8 cellular contexts compared by ENCODE assay signal in genomic region chr2:157875720-157876065, GRCh38. TPM values are rescaled to one million over a fixed set of nuclear protein-coding genes. Genes with fewer than 3 reads are reported as not detected.
A peak's percentile ranks its signal among the peaks of the same experiment; 100 is the strongest.
DNase-seq lines count a peak whose midpoint lies in the region; ATAC-seq and TF ChIP-seq lines count a peak whose summit lies in the region.

No MANE protein-coding gene starts in this region.

- POLR2A ChIA-PET in activated CD8-positive, alpha-beta T cell treated with anti-CD3 and anti-CD28 coated beads for 36 hours (lab: Charles Lee), result interaction anchor here (0.9 to 3.4 kb wide), 8 partner anchors 9 to 382 kb away, joined by 3 to 36 read pairs (median 5); no protein-coding TSS in a partner anchor

- intact Hi-C loops in activated CD8-positive, alpha-beta T cell treated with anti-CD3 and anti-CD28 coated beads for 36 hours (cut with micrococcal nuclease), result loop anchor here (1.0 kb wide), 1 partner anchor 24 kb away; no protein-coding TSS in a partner anchor
- intact Hi-C loops in aorta (cut with DNase I), result loop anchor here (2.0 to 10.0 kb wide), 3 partner anchors 43 to 129 kb away; no protein-coding TSS in a partner anchor

- H3K27ac Mint-ChIP-seq in activated CD8-positive, alpha-beta T cell treated with anti-CD3 and anti-CD28 coated beads for 36 hours, result no peak overlapping the region
- H3K27ac Mint-ChIP-seq in nephron, result peak overlapping the region; percentile 99 to 100 (median 100)

- WGBS in aorta, 2 donors, result 1% methylated on average over 40 to 49 of the region's 49 CpGs

- H3K4me1 ChIP-seq in aorta (ENCODE audit: control insufficient read depth in 1 of 2, insufficient read depth in 2 of 2, low read length in 2 of 2), result peaks cover 4 to 13% of the 10 kb centered on the region in 2 donors

- H3K36me3 ChIP-seq in aorta (ENCODE audit: control insufficient read depth in 1 of 2, insufficient read depth in 2 of 2, low read length in 1 of 2), result no peaks in the 10 kb centered on the region

- TF ChIP-seq CTCF in activated CD8-positive, alpha-beta T cell treated with anti-CD3 and anti-CD28 coated beads for 36 hours (IDR thresholded peaks at IDR 0.05), result no peak
- no peak for TF ChIP-seq CTCF in nephron (IDR thresholded peaks at IDR 0.05; ENCODE audit: unreplicated experiment in 3 of 3)

- H3K4me1 Mint-ChIP-seq in activated CD8-positive, alpha-beta T cell treated with anti-CD3 and anti-CD28 coated beads for 36 hours (ENCODE audit: low read depth), result peaks cover 51% of the 10 kb centered on the region
- peaks cover 41% of the 10 kb centered on the region for H3K4me1 Mint-ChIP-seq in nephron

- H3K27me3 ChIP-seq in aorta (ENCODE audit: control insufficient read depth in 1 of 2, insufficient read depth in 2 of 2, low read length in 1 of 2), result no peaks in the 10 kb centered on the region

- CTCF ChIA-PET in activated CD8-positive, alpha-beta T cell treated with anti-CD3 and anti-CD28 coated beads for 36 hours (lab: Charles Lee), result interaction anchor here (0.8 to 2.9 kb wide), 6 partner anchors 18 to 94 kb away, joined by 3 to 15 read pairs (median 10); no protein-coding TSS in a partner anchor

- DNase-seq in COLO668 (lab: John Stamatoyannopoulos, UW; ENCODE audit: unreplicated experiment) (peak; percentile 81), epithelial cell of prostate (ENCODE audit: low read depth, low spot score) (no peak), aorta (peak; percentile 66 to 87), DMS153 (lab: John Stamatoyannopoulos, UW) (no peak)
- peak; percentile 49 for DNase-seq in activated CD8-positive, alpha-beta T cell treated with anti-CD3 and anti-CD28 coated beads for 36 hours

- ATAC-seq in GM21367 (IDR thresholded peaks at IDR 0.05; ENCODE audit: unreplicated experiment) (peak; percentile 38), HG03571 (IDR thresholded peaks at IDR 0.05; ENCODE audit: unreplicated experiment) (peak; percentile 38), aorta (ENCODE audit: low FRiP score) (peak; percentile 58)
- ATAC-seq in activated CD8-positive, alpha-beta T cell treated with anti-CD3 and anti-CD28 coated beads for 36 hours, result peak; percentile 49

- H3K27ac ChIP-seq in epithelial cell of prostate, result peak overlapping the region; percentile 90
- H3K27ac ChIP-seq in aorta (ENCODE audit: low read depth in 1 of 2, low read length in 2 of 2), result peak overlapping the region; percentile 79 to 91

- H3K36me3 Mint-ChIP-seq in activated CD8-positive, alpha-beta T cell treated with anti-CD3 and anti-CD28 coated beads for 36 hours (ENCODE audit: low read depth), result no peaks in the 10 kb centered on the region
- H3K36me3 Mint-ChIP-seq in nephron (ENCODE audit: low read depth), result no peaks in the 10 kb centered on the region

- peak overlapping the region; percentile 79 for H3K4me3 Mint-ChIP-seq in activated CD8-positive, alpha-beta T cell treated with anti-CD3 and anti-CD28 coated beads for 36 hours
- H3K4me3 Mint-ChIP-seq in nephron, result peak overlapping the region; percentile 98 to 100 (median 100)

- H3K4me3 ChIP-seq in aorta (ENCODE audit: low read length in 2 of 2), result peak overlapping the region; percentile 80 to 99

- H3K9me3 ChIP-seq in aorta (ENCODE audit: control insufficient read depth, low read length), result no peaks in the 10 kb centered on the region

- no peaks in the 10 kb centered on the region for H3K9me3 Mint-ChIP-seq in activated CD8-positive, alpha-beta T cell treated with anti-CD3 and anti-CD28 coated beads for 36 hours
- H3K9me3 Mint-ChIP-seq in nephron, result no peaks in the 10 kb centered on the region

- H3K27me3 Mint-ChIP-seq in activated CD8-positive, alpha-beta T cell treated with anti-CD3 and anti-CD28 coated beads for 36 hours, result no peaks in the 10 kb centered on the region
- H3K27me3 Mint-ChIP-seq in nephron (ENCODE audit: low read depth), result no peaks in the 10 kb centered on the region

RNA-seq across cellular contexts. Expression of gene ACVR1, which starts 0.4 kb away (rescaled TPM):
- total RNA-seq in activated CD8-positive, alpha-beta T cell treated with anti-CD3 and anti-CD28 coated beads for 36 hours, result 10 to 100 TPM in 1 of 2 experiments, 1 to 10 TPM in 1; 8.3 to 10.1 TPM
- total RNA-seq in aorta, result 10 to 100 TPM; 47.8 to 53.4 TPM
- polyA plus RNA-seq in aorta, result 10 to 100 TPM in 1 of 2 donors, 1 to 10 TPM in 1; 9.5 to 19.9 TPM

Comparison
In these comparisons a context has a peak if more than half of its experiments do, and no peak if none do; other contexts are left out.
1. DNase-seq: peak in COLO668 (single experiment), activated CD8-positive, alpha-beta T cell treated with anti-CD3 and anti-CD28 coated beads for 36 hours (single experiment) and aorta (2 of 2); none in epithelial cell of prostate (single experiment) and DMS153 (single experiment).
2. RNA of gene ACVR1, which starts 0.4 kb away (total RNA-seq): 47.8 to 53.4 TPM in aorta; 8.3 to 10.1 TPM in activated CD8-positive, alpha-beta T cell treated with anti-CD3 and anti-CD28 coated beads for 36 hours; every median in the first group is over 4 times any median in the second.
3. Peak in every context shown above with its lines, with median percentiles within 50 percentile points of each other: ATAC-seq.